ENCODE assay signal across 12 cellular contexts in the genomic region with DNA sequence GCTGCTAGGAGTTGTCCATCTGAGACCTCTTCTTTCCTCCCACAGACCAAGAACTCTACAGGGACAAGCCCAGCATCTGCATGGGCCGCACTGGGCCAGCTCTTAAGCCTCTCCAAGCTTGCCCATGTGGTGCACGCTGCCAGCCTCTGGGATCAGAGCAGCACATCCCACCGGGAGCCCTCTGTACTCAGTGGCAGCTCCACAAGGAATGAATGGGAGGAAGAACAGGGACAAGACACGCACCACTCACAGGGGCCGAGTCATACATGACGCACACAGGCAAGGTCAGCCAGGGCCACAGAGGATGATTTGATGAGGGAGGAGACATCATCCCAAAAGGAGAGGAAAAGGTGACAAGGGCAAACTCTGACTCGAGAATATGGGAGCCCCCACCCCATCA.
DNase-seq lines count a peak whose midpoint lies in the region; ATAC-seq and TF ChIP-seq lines count a peak whose summit lies in the region.
"Had no signal": no experiment of that assay in that cellular context is flagged by ENCODE, and none has a peak within 500 bp of the region (broad histone marks: within the 10 kb centered on the region; RNA-seq: fewer than 3 reads in every experiment).

No MANE protein-coding gene starts in this region.

- 70 to 73% methylated on average over 7 of the region's 7 CpGs for WGBS in GM23248 (ENCODE audit: low coverage in 1 of 2, low lambda C conversion rate in 2 of 2, missing lambda C conversion rate in 2 of 2), 2 experiments

- in situ Hi-C loops in GM23248 (cut with MboI): no loop called here
- in situ Hi-C loops in brain microvascular endothelial cell (cut with HindIII; ENCODE audit: low pct_ligation_motif_present, low sequenced_read_pairs): no loop called here

- H3K4me1 ChIP-seq in GM23248 (ENCODE audit: insufficient read depth) (peaks cover 11% of the 10 kb centered on the region), foreskin keratinocyte (no peaks in the 10 kb centered on the region)

- peaks cover 15% of the 10 kb centered on the region for H3F3A ChIP-seq in GM23248 (ENCODE audit: insufficient read depth)

- no peaks in the 10 kb centered on the region for H3K79me2 ChIP-seq in GM23248 (ENCODE audit: insufficient read depth)

- H3K36me3 ChIP-seq in GM23248 (ENCODE audit: low read depth) (no peaks in the 10 kb centered on the region), brain microvascular endothelial cell (replicated peaks) (no peaks in the 10 kb centered on the region)
- H3K36me3 ChIP-seq: BLaER1 had no signal

- no peak overlapping the region for H2AFZ ChIP-seq in GM23248

- no peak overlapping the region for H3K4me2 ChIP-seq in GM23248 (ENCODE audit: unreplicated experiment)
- H3K4me2 ChIP-seq: BLaER1 had no signal

- no peak overlapping the region for H3K9ac ChIP-seq in GM23248
- H3K9ac ChIP-seq: BLaER1 had no signal

- no peak overlapping the region for H3K4me3 ChIP-seq in GM23248
- H3K4me3 ChIP-seq in brain microvascular endothelial cell (ENCODE audit: low read depth, low read length): no peak overlapping the region
- H3K4me3 ChIP-seq: BLaER1, K562 had no signal

- no peak overlapping the region for H3K27ac ChIP-seq in GM23248
- H3K27ac ChIP-seq in RWPE1: peak overlapping the region; percentile 6; the same call in 1 of the 2 replicates
- no peak overlapping the region for H3K27ac ChIP-seq in foreskin keratinocyte
- H3K27ac ChIP-seq in brain microvascular endothelial cell: no peak overlapping the region
- H3K27ac ChIP-seq: BLaER1 had no signal

- TF ChIP-seq CTCF in RWPE1 (conservative IDR thresholded peaks at IDR 0.05; ENCODE audit: low read depth) (no peak), foreskin keratinocyte (conservative IDR thresholded peaks at IDR 0.05) (no peak), brain microvascular endothelial cell (IDR thresholded peaks at IDR 0.05; ENCODE audit: low read depth, low read length, missing control alignments) (no peak)

- peak; percentile 11 for ATAC-seq in foreskin keratinocyte
- ATAC-seq: HCT116, K562 had no signal

- CTCF ChIA-PET in RWPE1 (lab: Yijun Ruan, JAX): no interaction called here

- peak; percentile 35 for DNase-seq in EH (ENCODE audit: low read depth)
- DNase-seq in GM23248: peak; percentile 36
- DNase-seq in RWPE1 (ENCODE audit: low spot score): no peak
- DNase-seq in foreskin keratinocyte: no peak
- no peak for DNase-seq in brain microvascular endothelial cell
- DNase-seq in GOT3 (lab: John Stamatoyannopoulos, UW): no peak
- no peak for DNase-seq in SHP77 (lab: John Stamatoyannopoulos, UW)
- DNase-seq: Caco-2; CD8-positive, alpha-beta memory T cell had no signal

- H4K20me1 ChIP-seq in GM23248 (ENCODE audit: insufficient read depth): no peaks in the 10 kb centered on the region
- H4K20me1 ChIP-seq: BLaER1 had no signal

- no peaks in the 10 kb centered on the region for H3K9me2 ChIP-seq in GM23248 (ENCODE audit: insufficient read depth)

- POLR2A ChIA-PET in RWPE1 (lab: Yijun Ruan, JAX; ENCODE audit: low non-redundant PET): no interaction called here

- H3K27me3 ChIP-seq in GM23248 (replicated peaks; ENCODE audit: insufficient read depth): no peaks in the 10 kb centered on the region
- H3K27me3 ChIP-seq in foreskin keratinocyte: no peaks in the 10 kb centered on the region
- H3K27me3 ChIP-seq in brain microvascular endothelial cell (replicated peaks): no peaks in the 10 kb centered on the region
- H3K27me3 ChIP-seq: BLaER1 had no signal

- no peaks in the 10 kb centered on the region for H3K9me3 ChIP-seq in GM23248 (ENCODE audit: low read depth)
- H3K9me3 ChIP-seq: BLaER1, Caco-2 had no signal

Comparison
In these comparisons a context has a peak if more than half of its experiments do, and no peak if none do; other contexts are left out.
1. DNase-seq: peak in EH (single experiment) and GM23248 (single experiment); none in RWPE1 (single experiment), foreskin keratinocyte (0 of 2), brain microvascular endothelial cell (single experiment), GOT3 (single experiment) and SHP77 (0 of 2).